In the genomic region with DNA sequence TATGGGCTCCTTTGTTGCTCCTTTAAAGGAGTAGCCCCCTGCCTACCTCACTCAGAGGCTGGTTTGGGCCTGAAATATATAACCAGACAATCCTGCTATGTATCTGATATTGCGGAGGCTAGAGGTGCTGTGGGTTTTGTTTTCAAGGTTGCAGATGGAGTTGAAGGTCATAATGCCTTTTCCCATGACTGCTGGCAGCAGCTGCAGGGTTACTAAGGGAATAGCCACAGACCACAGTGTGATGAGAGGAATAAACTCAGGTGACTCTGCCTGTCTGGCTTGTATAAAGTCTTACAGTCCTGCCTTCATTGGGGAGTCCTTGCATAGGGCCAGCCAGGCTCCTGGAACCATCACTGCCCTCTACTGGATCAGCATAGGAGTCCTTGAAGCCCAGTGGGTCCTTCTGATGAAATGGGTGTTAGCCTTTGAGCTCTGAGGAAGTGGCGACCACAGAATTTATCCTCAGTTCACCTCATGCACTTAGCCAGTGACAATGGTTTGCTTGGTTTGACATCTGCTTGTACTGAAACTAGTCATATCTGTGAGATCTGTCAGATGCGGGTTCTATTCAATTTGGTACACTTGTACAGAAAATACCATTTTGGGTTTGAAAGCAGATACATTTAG, we compare ENCODE assay signal across 8 cellular contexts.
DNase-seq lines count a peak whose midpoint lies in the region; ATAC-seq and TF ChIP-seq lines count a peak whose summit lies in the region.

No MANE protein-coding gene starts in this region.

- H3K23ac ChIP-seq in IMR-90 (ENCODE audit: low read depth, low read length) (no peak overlapping the region), mesendoderm (ENCODE audit: low read length) (no peak overlapping the region)

- CTCF ChIA-PET in IMR-90 (lab: Yijun Ruan, JAX): interaction anchor here (0.6 to 1.3 kb wide), 4 partner anchors 13 to 848 kb away, joined by 3 read pairs; no protein-coding TSS in a partner anchor

- H2AK5ac ChIP-seq in IMR-90 (ENCODE audit: low read depth, low read length) (no peak overlapping the region), mesendoderm (ENCODE audit: low read length) (no peak overlapping the region)

- H3K18ac ChIP-seq in IMR-90 (ENCODE audit: low read depth, low read length): peak overlapping the region; percentile 40; the same call in 1 of the 2 replicates
- peak overlapping the region; percentile 53 for H3K18ac ChIP-seq in mesendoderm (ENCODE audit: low read length)

- peak overlapping the region; percentile 30; the same call in 1 of the 2 replicates for H3K4ac ChIP-seq in IMR-90 (ENCODE audit: low read depth, low read length)
- H3K4ac ChIP-seq in mesendoderm (ENCODE audit: low read depth, low read length): no peak overlapping the region

- H4K20me1 ChIP-seq in IMR-90 (ENCODE audit: insufficient read depth, low read length): no peaks in the 10 kb centered on the region

- H2BK5ac ChIP-seq in IMR-90 (ENCODE audit: low read depth, low read length, poor library complexity, severe bottlenecking): no peak overlapping the region
- H2BK5ac ChIP-seq in mesendoderm (ENCODE audit: low read length): no peak overlapping the region

- BruUV-seq in IMR-90 (replicated peaks; lab: Mats Ljungman, UMichigan): no TSS peak

- peak; percentile 44 for TF ChIP-seq CTCF in IMR-90 (conservative IDR thresholded peaks at IDR 0.05; ENCODE audit: low read depth, low read length)

- peaks cover 8% of the 10 kb centered on the region for H3K4me1 ChIP-seq in IMR-90 (ENCODE audit: control insufficient read depth, insufficient read depth, low read length)
- no peaks in the 10 kb centered on the region for H3K4me1 ChIP-seq in mesendoderm (ENCODE audit: control insufficient read depth, low read depth, low read length)

- POLR2A ChIA-PET in IMR-90 (lab: Charles Lee; ENCODE audit: unreplicated experiment): no interaction called here

- no peaks in the 10 kb centered on the region for H3K9me3 ChIP-seq in IMR-90 (ENCODE audit: control insufficient read depth, insufficient read depth, low read length)

- H4K8ac ChIP-seq in IMR-90 (ENCODE audit: low read depth in 2 of 2, low read length in 2 of 2): no peak overlapping the region
- no peak overlapping the region for H4K8ac ChIP-seq in mesendoderm (ENCODE audit: low read depth, low read length)

- no peak for TF ChIP-seq POLR2A in IMR-90 (IDR thresholded peaks at IDR 0.05; ENCODE audit: low read depth, low read length)

- H3K9ac ChIP-seq in IMR-90 (ENCODE audit: low read depth, low read length) (no peak overlapping the region), mesendoderm (ENCODE audit: low read length) (no peak overlapping the region)

- H2BK20ac ChIP-seq in IMR-90 (ENCODE audit: low read depth, low read length): no peak overlapping the region

- no peaks in the 10 kb centered on the region for H3K36me3 ChIP-seq in IMR-90 (ENCODE audit: control insufficient read depth, insufficient read depth, low read length)
- no peaks in the 10 kb centered on the region for H3K36me3 ChIP-seq in mesendoderm (ENCODE audit: control insufficient read depth, insufficient read depth, low read length)

- no peaks in the 10 kb centered on the region for H3K79me2 ChIP-seq in mesendoderm (ENCODE audit: control insufficient read depth, insufficient read depth, low read length)

- no CpG with 5 or more reads among the region's 3 CpGs for WGBS in IMR-90 (ENCODE audit: extremely low coverage in 2 of 2, insufficient read length in 1 of 2), 2 experiments
- no CpG with 5 or more reads among the region's 3 CpGs for WGBS in mesendoderm (ENCODE audit: extremely low coverage, insufficient coverage, low lambda C conversion rate)

- intact Hi-C loops in IMR-90 (cut with micrococcal nuclease): loop anchor here (5.0 kb wide), 1 partner anchor 242 kb away; the partner anchor contains the start of gene IVNS1ABP

- H4K91ac ChIP-seq in IMR-90 (ENCODE audit: insufficient read depth, low read depth, low read length): no peak overlapping the region

- H3K56ac ChIP-seq in IMR-90 (ENCODE audit: extremely low read depth, insufficient read depth, low read length) (no peak overlapping the region), mesendoderm (ENCODE audit: low read length) (peak overlapping the region; percentile 28)

- in situ Hi-C loops in IMR-90 (cut with MboI; ENCODE audit: low sequenced_read_pairs): no loop called here

- 0 out of 2 replicates have a peak overlapping the region, but pooled peaks have one; percentile 10 for H3K14ac ChIP-seq in IMR-90 (replicated peaks; ENCODE audit: low read depth, low read length)

- no peak overlapping the region for H3K4me2 ChIP-seq in IMR-90 (ENCODE audit: low read depth, low read length)
- no peak overlapping the region for H3K4me2 ChIP-seq in mesendoderm (ENCODE audit: low read length)

- ATAC-seq in GM21737 (IDR thresholded peaks at IDR 0.05; ENCODE audit: unreplicated experiment) (peak; percentile 98), IMR-90 (ENCODE audit: low read depth) (peak; percentile 77)

- H2AK9ac ChIP-seq in IMR-90 (replicated peaks; ENCODE audit: low read depth, low read length, poor library complexity): no peak overlapping the region

- no peak overlapping the region for H4K5ac ChIP-seq in IMR-90 (ENCODE audit: low read depth, low read length)
- H4K5ac ChIP-seq in mesendoderm (ENCODE audit: low read length): no peak overlapping the region

- no peak overlapping the region for H2BK15ac ChIP-seq in IMR-90 (ENCODE audit: low read depth, low read length)
- H2BK15ac ChIP-seq in mesendoderm (replicated peaks; ENCODE audit: low read depth): peak overlapping the region; percentile 98

- no peaks in the 10 kb centered on the region for H3K9me1 ChIP-seq in IMR-90 (ENCODE audit: insufficient read depth, low read length)

- no peaks in the 10 kb centered on the region for H3K27me3 ChIP-seq in IMR-90 (ENCODE audit: control insufficient read depth, insufficient read depth, low read length)
- no peaks in the 10 kb centered on the region for H3K27me3 ChIP-seq in mesendoderm (ENCODE audit: insufficient read depth, low read length, poor library complexity)

- no peak overlapping the region for H3K27ac ChIP-seq in IMR-90 (ENCODE audit: insufficient read depth, low read length)
- H3K27ac ChIP-seq in mesendoderm (ENCODE audit: low read depth, low read length): no peak overlapping the region

- peak; percentile 2 to 45 for DNase-seq in NCI-H524 (lab: John Stamatoyannopoulos, UW)
- DNase-seq in NCI-H524 treated with DMSO at 0.1 percent for 48 hours (lab: John Stamatoyannopoulos, UW): no peak
- DNase-seq in IMR-90: peak; percentile 46
- peak; percentile 3 for DNase-seq in T-helper 9 cell
- DNase-seq in dermis microvascular lymphatic vessel endothelial cell (ENCODE audit: low read depth in 2 of 2): peak; percentile 6 to 59
- DNase-seq in mesendoderm: peak; percentile 90
- DNase-seq in T1000 (lab: John Stamatoyannopoulos, UW): no peak

- TF ChIP-seq RAD21 in IMR-90 (IDR thresholded peaks at IDR 0.05; ENCODE audit: low read length): peak; percentile 62

- no peak overlapping the region for H2AFZ ChIP-seq in IMR-90 (replicated peaks; ENCODE audit: low read length, poor library complexity)

- H3K4me3 ChIP-seq in IMR-90 (ENCODE audit: insufficient read depth, low read depth, low read length): no peak overlapping the region
- H3K4me3 ChIP-seq in mesendoderm (ENCODE audit: low read length): no peak overlapping the region

- dilution Hi-C loops in IMR-90 (cut with HindIII; ENCODE audit: low sequenced_read_pairs, unreplicated experiment): no loop called here

- H2BK120ac ChIP-seq in IMR-90 (ENCODE audit: low read depth, low read length) (no peak overlapping the region; the same call in 1 of the 2 replicates), mesendoderm (ENCODE audit: low read depth, low read length) (no peak overlapping the region)

- H3K79me1 ChIP-seq in IMR-90 (ENCODE audit: low read depth in 1 of 2, low read length in 2 of 2): no peaks in the 10 kb centered on the region
- no peaks in the 10 kb centered on the region for H3K79me1 ChIP-seq in mesendoderm (ENCODE audit: low read length)

TF ChIP-seq in IMR-90, 13 proteins besides CTCF, POLR2A, EP300 and RAD21:
- TF ChIP-seq, protein P1, sequence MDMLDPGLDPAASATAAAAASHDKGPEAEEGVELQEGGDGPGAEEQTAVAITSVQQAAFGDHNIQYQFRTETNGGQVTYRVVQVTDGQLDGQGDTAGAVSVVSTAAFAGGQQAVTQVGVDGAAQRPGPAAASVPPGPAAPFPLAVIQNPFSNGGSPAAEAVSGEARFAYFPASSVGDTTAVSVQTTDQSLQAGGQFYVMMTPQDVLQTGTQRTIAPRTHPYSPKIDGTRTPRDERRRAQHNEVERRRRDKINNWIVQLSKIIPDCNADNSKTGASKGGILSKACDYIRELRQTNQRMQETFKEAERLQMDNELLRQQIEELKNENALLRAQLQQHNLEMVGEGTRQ (IDR thresholded peaks at IDR 0.05; ENCODE audit: low read depth, low read length): no peak
- TF ChIP-seq, protein P2, sequence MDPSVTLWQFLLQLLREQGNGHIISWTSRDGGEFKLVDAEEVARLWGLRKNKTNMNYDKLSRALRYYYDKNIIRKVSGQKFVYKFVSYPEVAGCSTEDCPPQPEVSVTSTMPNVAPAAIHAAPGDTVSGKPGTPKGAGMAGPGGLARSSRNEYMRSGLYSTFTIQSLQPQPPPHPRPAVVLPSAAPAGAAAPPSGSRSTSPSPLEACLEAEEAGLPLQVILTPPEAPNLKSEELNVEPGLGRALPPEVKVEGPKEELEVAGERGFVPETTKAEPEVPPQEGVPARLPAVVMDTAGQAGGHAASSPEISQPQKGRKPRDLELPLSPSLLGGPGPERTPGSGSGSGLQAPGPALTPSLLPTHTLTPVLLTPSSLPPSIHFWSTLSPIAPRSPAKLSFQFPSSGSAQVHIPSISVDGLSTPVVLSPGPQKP (IDR thresholded peaks at IDR 0.05; ENCODE audit: borderline replicate concordance, low read depth, low read length): no peak
- peak; percentile 32 for TF ChIP-seq SMC3 (IDR thresholded peaks at IDR 0.05; ENCODE audit: low read depth, low read length)

Comparison
In these comparisons a context has a peak if more than half of its experiments do, and no peak if none do; other contexts are left out.
1. DNase-seq: peak in NCI-H524 (2 of 2), IMR-90 (single experiment), T-helper 9 cell (single experiment), dermis microvascular lymphatic vessel endothelial cell (2 of 2) and mesendoderm (single experiment); none in NCI-H524 treated with DMSO at 0.1 percent for 48 hours (single experiment) and T1000 (single experiment).